ENCODE assay signal across 1 cellular context in the genomic region with DNA sequence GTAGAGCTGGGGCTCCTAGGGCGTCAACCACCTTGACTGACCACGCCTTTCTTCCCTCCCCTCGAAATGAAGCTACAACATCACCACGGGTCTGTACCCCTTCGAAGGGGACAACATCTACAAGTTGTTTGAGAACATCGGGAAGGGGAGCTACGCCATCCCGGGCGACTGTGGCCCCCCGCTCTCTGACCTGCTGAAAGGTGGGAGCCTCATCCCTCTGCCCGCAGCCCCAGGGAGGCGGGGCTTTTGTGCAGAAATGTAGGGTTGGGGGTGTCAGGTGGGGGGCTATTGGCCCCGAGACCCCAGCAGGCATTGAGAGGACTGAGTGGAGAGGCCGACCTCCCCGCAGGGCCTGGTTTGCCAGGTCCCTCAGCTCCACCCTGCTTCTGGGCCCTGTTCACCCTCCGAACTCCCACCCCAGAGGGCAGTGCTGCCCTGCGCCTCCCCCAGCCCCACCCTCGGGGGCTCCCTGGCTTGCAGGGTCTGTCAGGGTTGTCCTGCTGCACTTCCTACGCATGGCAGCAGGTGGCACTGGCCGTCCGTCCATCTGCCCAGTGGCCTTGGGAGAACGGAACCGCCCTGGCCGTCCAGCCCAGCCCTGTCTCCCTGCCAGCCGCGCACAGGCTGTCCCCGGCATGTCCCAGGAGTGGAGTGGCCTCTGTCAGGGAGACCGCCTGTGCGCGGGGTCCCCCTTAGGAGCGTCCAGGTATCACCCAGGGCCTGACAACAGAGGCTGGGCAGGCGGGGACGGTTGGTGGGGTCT.
TF ChIP-seq lines count a peak whose summit lies in the region.

No MANE protein-coding gene starts in this region.

TF ChIP-seq in GM12878, 131 proteins besides CTCF, POLR2A, EP300 and RAD21:
- no peak for TF ChIP-seq MTA3 (IDR thresholded peaks at IDR 0.05; ENCODE audit: borderline replicate concordance, low read length)
- TF ChIP-seq SMAD1 (IDR thresholded peaks at IDR 0.05; ENCODE audit: low read depth, partially characterized antibody), result no peak
- TF ChIP-seq YBX1 (IDR thresholded peaks at IDR 0.05), result no peak
- no peak for TF ChIP-seq FOS (IDR thresholded peaks at IDR 0.05; ENCODE audit: borderline replicate concordance, extremely low read depth, insufficient read length)
- no peak for TF ChIP-seq GATAD2B (conservative IDR thresholded peaks at IDR 0.05; ENCODE audit: low read depth)
- no peak for TF ChIP-seq NR2F1 (conservative IDR thresholded peaks at IDR 0.05)
- TF ChIP-seq, protein P1, sequence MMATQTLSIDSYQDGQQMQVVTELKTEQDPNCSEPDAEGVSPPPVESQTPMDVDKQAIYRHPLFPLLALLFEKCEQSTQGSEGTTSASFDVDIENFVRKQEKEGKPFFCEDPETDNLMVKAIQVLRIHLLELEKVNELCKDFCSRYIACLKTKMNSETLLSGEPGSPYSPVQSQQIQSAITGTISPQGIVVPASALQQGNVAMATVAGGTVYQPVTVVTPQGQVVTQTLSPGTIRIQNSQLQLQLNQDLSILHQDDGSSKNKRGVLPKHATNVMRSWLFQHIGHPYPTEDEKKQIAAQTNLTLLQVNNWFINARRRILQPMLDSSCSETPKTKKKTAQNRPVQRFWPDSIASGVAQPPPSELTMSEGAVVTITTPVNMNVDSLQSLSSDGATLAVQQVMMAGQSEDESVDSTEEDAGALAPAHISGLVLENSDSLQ (IDR thresholded peaks at IDR 0.05), result no peak
- TF ChIP-seq, protein P2, sequence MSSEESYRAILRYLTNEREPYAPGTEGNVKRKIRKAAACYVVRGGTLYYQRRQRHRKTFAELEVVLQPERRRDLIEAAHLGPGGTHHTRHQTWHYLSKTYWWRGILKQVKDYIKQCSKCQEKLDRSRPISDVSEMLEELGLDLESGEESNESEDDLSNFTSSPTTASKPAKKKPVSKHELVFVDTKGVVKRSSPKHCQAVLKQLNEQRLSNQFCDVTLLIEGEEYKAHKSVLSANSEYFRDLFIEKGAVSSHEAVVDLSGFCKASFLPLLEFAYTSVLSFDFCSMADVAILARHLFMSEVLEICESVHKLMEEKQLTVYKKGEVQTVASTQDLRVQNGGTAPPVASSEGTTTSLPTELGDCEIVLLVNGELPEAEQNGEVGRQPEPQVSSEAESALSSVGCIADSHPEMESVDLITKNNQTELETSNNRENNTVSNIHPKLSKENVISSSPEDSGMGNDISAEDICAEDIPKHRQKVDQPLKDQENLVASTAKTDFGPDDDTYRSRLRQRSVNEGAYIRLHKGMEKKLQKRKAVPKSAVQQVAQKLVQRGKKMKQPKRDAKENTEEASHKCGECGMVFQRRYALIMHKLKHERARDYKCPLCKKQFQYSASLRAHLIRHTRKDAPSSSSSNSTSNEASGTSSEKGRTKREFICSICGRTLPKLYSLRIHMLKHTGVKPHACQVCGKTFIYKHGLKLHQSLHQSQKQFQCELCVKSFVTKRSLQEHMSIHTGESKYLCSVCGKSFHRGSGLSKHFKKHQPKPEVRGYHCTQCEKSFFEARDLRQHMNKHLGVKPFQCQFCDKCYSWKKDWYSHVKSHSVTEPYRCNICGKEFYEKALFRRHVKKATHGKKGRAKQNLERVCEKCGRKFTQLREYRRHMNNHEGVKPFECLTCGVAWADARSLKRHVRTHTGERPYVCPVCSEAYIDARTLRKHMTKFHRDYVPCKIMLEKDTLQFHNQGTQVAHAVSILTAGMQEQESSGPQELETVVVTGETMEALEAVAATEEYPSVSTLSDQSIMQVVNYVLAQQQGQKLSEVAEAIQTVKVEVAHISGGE (CRISPR knock-in tag; IDR thresholded peaks at IDR 0.05), result no peak
- TF ChIP-seq, protein P3, sequence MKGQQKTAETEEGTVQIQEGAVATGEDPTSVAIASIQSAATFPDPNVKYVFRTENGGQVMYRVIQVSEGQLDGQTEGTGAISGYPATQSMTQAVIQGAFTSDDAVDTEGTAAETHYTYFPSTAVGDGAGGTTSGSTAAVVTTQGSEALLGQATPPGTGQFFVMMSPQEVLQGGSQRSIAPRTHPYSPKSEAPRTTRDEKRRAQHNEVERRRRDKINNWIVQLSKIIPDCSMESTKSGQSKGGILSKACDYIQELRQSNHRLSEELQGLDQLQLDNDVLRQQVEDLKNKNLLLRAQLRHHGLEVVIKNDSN (IDR thresholded peaks at IDR 0.05; ENCODE audit: borderline replicate concordance, extremely low read length, insufficient read depth, low read depth, low read length), result no peak
- TF ChIP-seq CHD2 (IDR thresholded peaks at IDR 0.05; ENCODE audit: borderline replicate concordance, low read depth, low read length), result no peak
- no peak for TF ChIP-seq RFX5 (IDR thresholded peaks at IDR 0.05; ENCODE audit: low read depth, low read length)
- TF ChIP-seq, protein P4, sequence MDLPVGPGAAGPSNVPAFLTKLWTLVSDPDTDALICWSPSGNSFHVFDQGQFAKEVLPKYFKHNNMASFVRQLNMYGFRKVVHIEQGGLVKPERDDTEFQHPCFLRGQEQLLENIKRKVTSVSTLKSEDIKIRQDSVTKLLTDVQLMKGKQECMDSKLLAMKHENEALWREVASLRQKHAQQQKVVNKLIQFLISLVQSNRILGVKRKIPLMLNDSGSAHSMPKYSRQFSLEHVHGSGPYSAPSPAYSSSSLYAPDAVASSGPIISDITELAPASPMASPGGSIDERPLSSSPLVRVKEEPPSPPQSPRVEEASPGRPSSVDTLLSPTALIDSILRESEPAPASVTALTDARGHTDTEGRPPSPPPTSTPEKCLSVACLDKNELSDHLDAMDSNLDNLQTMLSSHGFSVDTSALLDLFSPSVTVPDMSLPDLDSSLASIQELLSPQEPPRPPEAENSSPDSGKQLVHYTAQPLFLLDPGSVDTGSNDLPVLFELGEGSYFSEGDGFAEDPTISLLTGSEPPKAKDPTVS (IDR thresholded peaks at IDR 0.05; ENCODE audit: low read depth, low read length), result no peak
- TF ChIP-seq, protein P5, sequence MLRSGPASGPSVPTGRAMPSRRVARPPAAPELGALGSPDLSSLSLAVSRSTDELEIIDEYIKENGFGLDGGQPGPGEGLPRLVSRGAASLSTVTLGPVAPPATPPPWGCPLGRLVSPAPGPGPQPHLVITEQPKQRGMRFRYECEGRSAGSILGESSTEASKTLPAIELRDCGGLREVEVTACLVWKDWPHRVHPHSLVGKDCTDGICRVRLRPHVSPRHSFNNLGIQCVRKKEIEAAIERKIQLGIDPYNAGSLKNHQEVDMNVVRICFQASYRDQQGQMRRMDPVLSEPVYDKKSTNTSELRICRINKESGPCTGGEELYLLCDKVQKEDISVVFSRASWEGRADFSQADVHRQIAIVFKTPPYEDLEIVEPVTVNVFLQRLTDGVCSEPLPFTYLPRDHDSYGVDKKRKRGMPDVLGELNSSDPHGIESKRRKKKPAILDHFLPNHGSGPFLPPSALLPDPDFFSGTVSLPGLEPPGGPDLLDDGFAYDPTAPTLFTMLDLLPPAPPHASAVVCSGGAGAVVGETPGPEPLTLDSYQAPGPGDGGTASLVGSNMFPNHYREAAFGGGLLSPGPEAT (IDR thresholded peaks at IDR 0.05; ENCODE audit: low read depth), result no peak
- TF ChIP-seq TCF12 (IDR thresholded peaks at IDR 0.05; ENCODE audit: low read depth, low read length), result no peak
- no peak for TF ChIP-seq PAX5 (IDR thresholded peaks at IDR 0.05; ENCODE audit: borderline replicate concordance, low read depth, low read length)
- no peak for TF ChIP-seq LARP7 (IDR thresholded peaks at IDR 0.05)
- TF ChIP-seq BCL11A (IDR thresholded peaks at IDR 0.05; ENCODE audit: low read depth, low read length), result no peak
- TF ChIP-seq ZNF217 (IDR thresholded peaks at IDR 0.05), result no peak
